Comparison of ENCODE assay signal across 8 cellular contexts in the genomic region with DNA sequence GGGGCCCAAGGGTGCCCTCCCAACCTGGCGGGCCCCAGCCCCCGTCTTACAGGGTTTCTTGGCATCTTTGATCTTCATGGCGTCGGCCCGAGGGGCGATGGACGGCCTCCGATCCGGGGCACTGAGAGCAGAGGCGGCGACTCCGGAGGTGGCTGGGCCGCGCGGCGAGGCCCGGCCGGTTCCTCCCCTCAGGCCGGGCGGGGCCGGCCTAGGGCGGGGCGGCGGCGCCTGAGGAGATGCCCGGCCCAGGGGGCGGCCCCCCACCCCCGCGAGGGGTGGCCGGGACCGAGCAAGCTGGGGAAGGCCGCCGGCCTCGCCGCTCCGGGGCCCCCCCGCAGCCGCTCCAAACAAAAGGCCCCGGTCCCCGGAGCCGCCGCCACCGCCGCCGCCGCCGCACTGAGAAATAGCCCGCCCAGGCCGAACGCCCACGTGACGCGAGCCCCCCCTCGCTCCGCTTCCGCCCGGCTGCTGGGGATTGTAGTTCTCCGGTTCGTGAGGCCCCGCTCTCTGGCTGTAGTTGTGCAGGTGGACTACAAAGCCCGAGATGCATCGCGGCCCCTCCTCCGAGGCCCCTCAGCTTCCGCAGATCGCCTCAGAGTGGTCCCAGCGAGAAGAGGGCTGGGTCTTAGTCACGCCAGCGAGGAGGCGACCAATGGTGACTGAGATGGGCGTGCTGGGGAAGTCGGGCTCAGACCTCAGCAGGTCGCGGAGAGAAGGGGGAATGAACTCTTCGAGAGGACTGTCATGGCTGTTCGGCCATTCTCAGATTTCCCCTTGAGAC. TPM values are rescaled to one million over a fixed set of nuclear protein-coding genes. Genes with fewer than 3 reads are reported as not detected.
DNase-seq lines count a peak whose midpoint lies in the region; ATAC-seq, FAIRE-seq and TF ChIP-seq lines count a peak whose summit lies in the region.

A gene (minus strand): TSS at position 163 of the 781 bp plus-strand sequence. CDS start 85 bp downstream, at position 78.

- H3K4me1 ChIP-seq in adipocyte (ENCODE audit: control insufficient read depth, insufficient read depth, low read length) = peaks cover 33% of the 10 kb centered on the region
- peaks cover 0 to 11% (median 0%) of the 10 kb centered on the region in 3 donors for H3K4me1 ChIP-seq in pancreas
- H3K4me1 ChIP-seq in tibial artery = peaks cover 0 to 44% (median 19%) of the 10 kb centered on the region in 4 donors

- H3K36me3 ChIP-seq in adipocyte (ENCODE audit: control insufficient read depth, insufficient read depth, low read length, severe bottlenecking) (no peaks in the 10 kb centered on the region), pancreas (no peaks in the 10 kb centered on the region), tibial artery (no peaks in the 10 kb centered on the region)

- FAIRE-seq in pancreas (lab: Jason Lieb, UNC) = peak; percentile 94

- H3K9me3 ChIP-seq in adipocyte (ENCODE audit: control insufficient read depth, low read length) (peaks cover 5% of the 10 kb centered on the region), pancreas (no peaks in the 10 kb centered on the region), tibial artery (no peaks in the 10 kb centered on the region)

- intact Hi-C loops in Right ventricle myocardium superior (cut with DNase I) = no loop called here
- intact Hi-C loops in pancreas (cut with DNase I) = no loop called here
- intact Hi-C loops in tibial artery (cut with DNase I; ENCODE audit: low total_unique reads) = no loop called here

- TF ChIP-seq CTCF in GM12875 (IDR thresholded peaks at IDR 0.05; ENCODE audit: borderline replicate concordance, insufficient read depth, low read depth, low read length) (no peak), pancreas (IDR thresholded peaks at IDR 0.05) (no peak), tibial artery (IDR thresholded peaks at IDR 0.05) (no peak)

- peak within 1 kb of the TSS; percentile 83 to 94 (median 90) for H3K27ac ChIP-seq in pancreas
- H3K27ac ChIP-seq in tibial artery = peak within 1 kb of the TSS; percentile 89 to 93

- DNase-seq in NCI-H1436 (lab: John Stamatoyannopoulos, UW) = peak; percentile 90
- peak; percentile 95 for DNase-seq in T follicular helper cell (ENCODE audit: low read depth)
- DNase-seq in adipocyte (ENCODE audit: low read depth) = peak; percentile 99
- peak; percentile 99 for DNase-seq in Right ventricle myocardium superior
- peak; percentile 95 to 99 (median 98) for DNase-seq in pancreas
- peak; percentile 99 for DNase-seq in tibial artery

- peak within 1 kb of the TSS; percentile 99 for H3K9ac ChIP-seq in adipocyte (ENCODE audit: low read length)

- H3K27me3 ChIP-seq in adipocyte (replicated peaks; ENCODE audit: control insufficient read depth, insufficient read depth, low read length) (no peaks in the 10 kb centered on the region), pancreas (no peaks in the 10 kb centered on the region), tibial artery (no peaks in the 10 kb centered on the region)

- H3K4me3 ChIP-seq in GM12875 (ENCODE audit: low read depth, low read length) = peak within 1 kb of the TSS; percentile 93
- peak within 1 kb of the TSS; percentile 99 for H3K4me3 ChIP-seq in adipocyte (ENCODE audit: low read length)
- H3K4me3 ChIP-seq in pancreas = peak within 1 kb of the TSS; percentile 76 to 93 (median 78)
- peak within 1 kb of the TSS; percentile 65 to 83 for H3K4me3 ChIP-seq in tibial artery

- WGBS in pancreas, 2 donors = 1% methylated on average over 63 to 76 of the region's 76 CpGs

- ATAC-seq in HG02798 (IDR thresholded peaks at IDR 0.05; ENCODE audit: poor library complexity, unreplicated experiment) (peak; percentile 95), Right ventricle myocardium superior (ENCODE audit: poor library complexity) (peak; percentile 98), pancreas (peak; percentile 91 to 97 (median 95))

RNA-seq across cellular contexts. Expression of the gene that starts here (rescaled TPM):
- total RNA-seq in Right ventricle myocardium superior (26.1 TPM), pancreas (10 to 100 TPM; 12.8 to 25.8 (median 20.5) TPM)
- polyA plus RNA-seq in pancreas = 1 to 10 TPM; 2.2 to 6.0 TPM

Comparison
In these comparisons a context has a peak if more than half of its experiments do, and no peak if none do; other contexts are left out.
1. Peak in every context shown above with its lines: DNase-seq, ATAC-seq, H3K4me3 ChIP-seq and H3K27ac ChIP-seq.